In genomic region chr7:17109017-17109416, GRCh38 we compare ENCODE assay signal across 22 cellular contexts.
A peak's percentile ranks its signal among the peaks of the same experiment; 100 is the strongest.
DNase-seq lines count a peak whose midpoint lies in the region; ATAC-seq and TF ChIP-seq lines count a peak whose summit lies in the region.
"Had no signal": no experiment of that assay in that cellular context is flagged by ENCODE, and none has a peak within 500 bp of the region (broad histone marks: within the 10 kb centered on the region; RNA-seq: fewer than 3 reads in every experiment).

No MANE protein-coding gene starts in this region.

- no peak for ATAC-seq in GM19467 (IDR thresholded peaks at IDR 0.05; ENCODE audit: unreplicated experiment)
- ATAC-seq in GM18519 (IDR thresholded peaks at IDR 0.05; ENCODE audit: low FRiP score, unreplicated experiment): no peak
- ATAC-seq: left ventricle myocardium superior had no signal

- H3K4me1 ChIP-seq in esophagus squamous epithelium (peaks cover 0 to 5% (median 0%) of the 10 kb centered on the region in 3 donors), colonic mucosa (no peaks in the 10 kb centered on the region)
- H3K4me1 ChIP-seq: adrenal gland, BLaER1, sigmoid colon had no signal

- no peak overlapping the region for H3K27ac ChIP-seq in esophagus squamous epithelium
- no peak overlapping the region for H3K27ac ChIP-seq in colonic mucosa
- H3K27ac ChIP-seq: adrenal gland, BLaER1, KMS-11, sigmoid colon, SJSA1 had no signal

- 29 to 45% methylated on average over 2 of the region's 2 CpGs for WGBS in esophagus squamous epithelium, 2 donors

- H3K36me3 ChIP-seq in esophagus squamous epithelium: no peaks in the 10 kb centered on the region
- no peaks in the 10 kb centered on the region for H3K36me3 ChIP-seq in colonic mucosa
- H3K36me3 ChIP-seq: adrenal gland, BLaER1, sigmoid colon, SJSA1 had no signal

- H3K4me3 ChIP-seq in choroid plexus epithelial cell (ENCODE audit: low read depth, low read length) (no peak overlapping the region), esophagus squamous epithelium (no peak overlapping the region), colonic mucosa (no peak overlapping the region)
- H3K4me3 ChIP-seq: adrenal gland, BLaER1, sigmoid colon, SJSA1 had no signal

- DNase-seq in EL (peak; percentile 79), NCI-H226 (peak; percentile 80), choroid plexus epithelial cell (ENCODE audit: low read depth) (peak; percentile 83), kidney glomerular epithelial cell (lab: John Stamatoyannopoulos, UW) (peak; percentile 32), esophagus squamous epithelium (lab: John Stamatoyannopoulos, UW) (no peak), colonic mucosa (no peak)
- DNase-seq: activated CD4-positive, CD25-positive, alpha-beta regulatory T cell treated with anti-CD3 and anti-CD28 coated beads, Interleukin-2, amount 50 U/mL, for 72 hours; adrenal gland; DMS153; erythroblast; left ventricle myocardium superior; NCI-H1436; NCI-H2227 treated with DMSO at 0.1 percent for 48 hours; occipital lobe; sigmoid colon; stimulated activated CD4-positive, alpha-beta T cell treated with anti-CD3 and anti-CD28 coated beads, Interleukin-4, amount 100 ng/mL, for 24 hours; stimulated activated CD8-positive, alpha-beta memory T cell treated with anti-CD3 and anti-CD28 coated beads, Interleukin-4, amount 100 ng/mL, for 48 hours had no signal

- no peaks in the 10 kb centered on the region for H3K27me3 ChIP-seq in esophagus squamous epithelium
- no peaks in the 10 kb centered on the region for H3K27me3 ChIP-seq in colonic mucosa
- H3K27me3 ChIP-seq: adrenal gland, BLaER1, sigmoid colon, SJSA1 had no signal

- intact Hi-C loops in esophagus squamous epithelium (cut with DNase I) (no loop called here), colonic mucosa (cut with DNase I) (no loop called here)

- H3K9me3 ChIP-seq in esophagus squamous epithelium (no peaks in the 10 kb centered on the region), colonic mucosa (no peaks in the 10 kb centered on the region)
- H3K9me3 ChIP-seq: BLaER1, sigmoid colon, SJSA1 had no signal

- H3K9ac ChIP-seq in colonic mucosa (ENCODE audit: low read depth in 2 of 2, low read length in 2 of 2): no peak overlapping the region
- H3K9ac ChIP-seq: BLaER1, KMS-11 had no signal

- TF ChIP-seq POLR2A in esophagus squamous epithelium (IDR thresholded peaks at IDR 0.05): no peak

- no peak for TF ChIP-seq CTCF in choroid plexus epithelial cell (conservative IDR thresholded peaks at IDR 0.05; ENCODE audit: low read depth, low read length)
- no peak for TF ChIP-seq CTCF in esophagus squamous epithelium (IDR thresholded peaks at IDR 0.05)
- no peak for TF ChIP-seq CTCF in colonic mucosa (IDR thresholded peaks at IDR 0.05)

Comparison
In these comparisons a context has a peak if more than half of its experiments do, and no peak if none do; other contexts are left out.
1. DNase-seq: peak in EL (single experiment), NCI-H226 (single experiment), choroid plexus epithelial cell (single experiment) and kidney glomerular epithelial cell (single experiment); none in esophagus squamous epithelium (single experiment) and colonic mucosa (single experiment).